In genomic region chr15:74788716-74789151, GRCh38 we compare ENCODE assay signal across 9 cellular contexts. TPM values are rescaled to one million over a fixed set of nuclear protein-coding genes. Genes with fewer than 3 reads are reported as not detected.
DNase-seq lines count a peak whose midpoint lies in the region; ATAC-seq and TF ChIP-seq lines count a peak whose summit lies in the region.
"Had no signal": no experiment of that assay in that cellular context is flagged by ENCODE, and none has a peak within 500 bp of the region (broad histone marks: within the 10 kb centered on the region; RNA-seq: fewer than 3 reads in every experiment).

No MANE protein-coding gene starts in this region.

- no peak overlapping the region for H2AFZ ChIP-seq in OCI-LY3 (ENCODE audit: low read depth, low read length)

- peak overlapping the region; percentile 100 for H3K4me2 ChIP-seq in OCI-LY3 (ENCODE audit: low read length)

- H3K36me3 Mint-ChIP-seq in MCF 10A (ENCODE audit: insufficient read depth, unreplicated experiment) = no peaks in the 10 kb centered on the region

- peak overlapping the region; percentile 82 to 98 for H3K4me3 Mint-ChIP-seq in stimulated activated naive CD8-positive, alpha-beta T cell treated with anti-CD3 and anti-CD28 coated beads, Interleukin-15, amount 100 ng/mL, for 72 hours
- H3K4me3 Mint-ChIP-seq in MCF 10A (ENCODE audit: unreplicated experiment) = no peak overlapping the region

- peaks cover 27% of the 10 kb centered on the region for H4K20me1 ChIP-seq in OCI-LY3 (ENCODE audit: insufficient read depth, low read length)

- H3K36me3 ChIP-seq in OCI-LY3 (replicated peaks; ENCODE audit: low read depth, low read length) (peaks cover 77% of the 10 kb centered on the region), colonic mucosa (no peaks in the 10 kb centered on the region)

- peaks cover 97% of the 10 kb centered on the region for H3K4me1 ChIP-seq in OCI-LY3 (ENCODE audit: low read length)
- H3K4me1 ChIP-seq in colonic mucosa = peaks cover 57% of the 10 kb centered on the region

- no peaks in the 10 kb centered on the region; the same call in 1 of the 2 replicates for H3K9me3 ChIP-seq in OCI-LY3 (ENCODE audit: insufficient read depth, low read length)
- no peaks in the 10 kb centered on the region for H3K9me3 ChIP-seq in colonic mucosa

- TF ChIP-seq CTCF in GM10248 (IDR thresholded peaks at IDR 0.05; ENCODE audit: control extremely low read depth, extremely low read depth, low read depth, missing control alignments) (no peak), OCI-LY3 (IDR thresholded peaks at IDR 0.05; ENCODE audit: low read depth, low read length) (no peak), colonic mucosa (IDR thresholded peaks at IDR 0.05) (no peak), MCF 10A (IDR thresholded peaks at IDR 0.05; ENCODE audit: unreplicated experiment) (no peak)

- H3K27ac ChIP-seq in OCI-LY3 (ENCODE audit: low read length) (peak overlapping the region; percentile 97), colonic mucosa (peak overlapping the region; percentile 88)

- H3K9me3 Mint-ChIP-seq in stimulated activated naive CD8-positive, alpha-beta T cell treated with anti-CD3 and anti-CD28 coated beads, Interleukin-15, amount 100 ng/mL, for 72 hours = no peaks in the 10 kb centered on the region
- no peaks in the 10 kb centered on the region for H3K9me3 Mint-ChIP-seq in MCF 10A (ENCODE audit: unreplicated experiment)

- peak overlapping the region; percentile 90 to 94 for H3K27ac Mint-ChIP-seq in stimulated activated naive CD8-positive, alpha-beta T cell treated with anti-CD3 and anti-CD28 coated beads, Interleukin-15, amount 100 ng/mL, for 72 hours
- H3K27ac Mint-ChIP-seq in MCF 10A (ENCODE audit: low read depth, unreplicated experiment) = no peak overlapping the region

- H3K27me3 Mint-ChIP-seq in stimulated activated naive CD8-positive, alpha-beta T cell treated with anti-CD3 and anti-CD28 coated beads, Interleukin-15, amount 100 ng/mL, for 72 hours = no peaks in the 10 kb centered on the region
- no peaks in the 10 kb centered on the region for H3K27me3 Mint-ChIP-seq in MCF 10A (ENCODE audit: insufficient read depth, unreplicated experiment)

- CTCF ChIA-PET in GM10248 (lab: Yijun Ruan, JAX) (interaction anchor here (0.8 to 35.2 kb wide), 12 partner anchors 11 to 368 kb away, joined by 4 to 1226 read pairs (median 7); partner anchors contain the start of genes CSK and FAM219B), MCF 10A (lab: Yijun Ruan, JAX) (interaction anchor here (0.6 to 6.4 kb wide), 6 partner anchors 8 to 87 kb away, joined by 3 to 57 read pairs (median 6); no protein-coding TSS in a partner anchor)

- POLR2A ChIA-PET in GM10248 (lab: Yijun Ruan, JAX) (interaction anchor here (0.7 to 2.4 kb wide), 3 partner anchors 11 to 123 kb away, joined by 4 to 8 read pairs (median 7); no protein-coding TSS in a partner anchor), MCF 10A (lab: Yijun Ruan, JAX) (interaction anchor here (1.4 kb wide), 1 partner anchor 11 kb away, joined by 7 read pairs; no protein-coding TSS in a partner anchor)

- peak; percentile 75 for DNase-seq in GM10248 (ENCODE audit: extremely low spot score)
- no peak for DNase-seq in colonic mucosa
- DNase-seq in stimulated activated naive CD8-positive, alpha-beta T cell treated with anti-CD3 and anti-CD28 coated beads, Interleukin-15, amount 100 ng/mL, for 72 hours = peak; percentile 64 to 78
- DNase-seq in globus pallidus (ENCODE audit: low spot score) = no peak
- no peak for DNase-seq in HuH-7.5 (ENCODE audit: low spot score)
- DNase-seq in MCF 10A (ENCODE audit: unreplicated experiment) = no peak

- peak; percentile 27 for ATAC-seq in GM21515 (IDR thresholded peaks at IDR 0.05; ENCODE audit: unreplicated experiment)
- peak; percentile 60 for ATAC-seq in stimulated activated naive CD8-positive, alpha-beta T cell treated with anti-CD3 and anti-CD28 coated beads, Interleukin-15, amount 100 ng/mL, for 72 hours

- H3K79me2 ChIP-seq in OCI-LY3 (ENCODE audit: low read length) = peaks cover 99% of the 10 kb centered on the region

- peaks cover 96% of the 10 kb centered on the region for H3K4me1 Mint-ChIP-seq in stimulated activated naive CD8-positive, alpha-beta T cell treated with anti-CD3 and anti-CD28 coated beads, Interleukin-15, amount 100 ng/mL, for 72 hours
- peaks cover 48% of the 10 kb centered on the region for H3K4me1 Mint-ChIP-seq in MCF 10A (ENCODE audit: insufficient read depth, unreplicated experiment)

- H3K27me3 ChIP-seq in OCI-LY3 (ENCODE audit: low read depth, low read length) = no peaks in the 10 kb centered on the region
- H3K27me3 ChIP-seq in colonic mucosa = no peaks in the 10 kb centered on the region

- intact Hi-C loops in colonic mucosa (cut with DNase I) = no loop called here
- intact Hi-C loops in MCF 10A (cut with micrococcal nuclease) = loop anchor here (10.0 kb wide), 1 partner anchor 416 kb away; the partner anchor contains the start of gene C15orf39

- peak overlapping the region; percentile 99 for H3K9ac ChIP-seq in OCI-LY3 (ENCODE audit: low read length)
- H3K9ac ChIP-seq in colonic mucosa (ENCODE audit: low read depth in 2 of 2, low read length in 2 of 2) = peak overlapping the region; percentile 73 to 84

- H3K4me3 ChIP-seq in OCI-LY3 (ENCODE audit: low read length) = peak overlapping the region; percentile 93
- H3K4me3 ChIP-seq in colonic mucosa = peak overlapping the region; percentile 20

- BruUV-seq in MCF 10A (replicated peaks; lab: Mats Ljungman, UMichigan) = no TSS peak

RNA-seq across cellular contexts. Expression of gene CSK, which starts 6.9 kb away (rescaled TPM):
- total RNA-seq in colonic mucosa (100 to 1,000 TPM in 1 of 2 donors, 10 to 100 TPM in 1; 64.3 to 126 TPM), MCF 10A (2022) (50.4 and 65.3 TPM in 2 replicates)

RNA-seq across cellular contexts. Expression of gene LMAN1L, which starts 23.9 kb away (rescaled TPM):
- total RNA-seq in colonic mucosa (not detected), MCF 10A (2022) (0.23 TPM in 1 of 2 replicates, not detected in the other)
- total RNA-seq: subcutaneous adipose tissue had no signal

RNA-seq across cellular contexts. Expression of gene CPLX3, which starts 37.7 kb away (rescaled TPM):
- total RNA-seq in colonic mucosa = not detected
- not detected in 2 replicates for total RNA-seq in MCF 10A (2022)
- total RNA-seq: subcutaneous adipose tissue had no signal

RNA-seq across cellular contexts. Expression of gene CYP1A2, which starts 40.1 kb away (rescaled TPM):
- total RNA-seq in colonic mucosa (not detected), MCF 10A (2022) (not detected in 2 replicates)
- total RNA-seq: subcutaneous adipose tissue had no signal

RNA-seq across cellular contexts. Expression of gene ULK3, which starts 54.2 kb away (rescaled TPM):
- 10 to 100 TPM; 45.6 to 50.7 TPM for total RNA-seq in colonic mucosa
- 27.6 and 31.3 TPM in 2 replicates for total RNA-seq in MCF 10A (2022)

Comparison
In these comparisons a context has a peak if more than half of its experiments do, and no peak if none do; other contexts are left out.
1. DNase-seq: peak in GM10248 (single experiment) and stimulated activated naive CD8-positive, alpha-beta T cell treated with anti-CD3 and anti-CD28 coated beads, Interleukin-15, amount 100 ng/mL, for 72 hours (2 of 2); none in colonic mucosa (single experiment), globus pallidus (single experiment), HuH-7.5 (single experiment) and MCF 10A (single experiment).